In genomic region chr2:133726906-133727305, GRCh38 we compare ENCODE assay signal across 18 cellular contexts.
DNase-seq lines count a peak whose midpoint lies in the region; ATAC-seq and TF ChIP-seq lines count a peak whose summit lies in the region.
"Had no signal": no experiment of that assay in that cellular context is flagged by ENCODE, and none has a peak within 500 bp of the region (broad histone marks: within the 10 kb centered on the region; RNA-seq: fewer than 3 reads in every experiment).

No MANE protein-coding gene starts in this region.

- no peaks in the 10 kb centered on the region for H3K79me2 ChIP-seq in mesendoderm (ENCODE audit: control insufficient read depth, insufficient read depth, low read length)

- H3K36me3 ChIP-seq in heart right ventricle: no peaks in the 10 kb centered on the region
- no peaks in the 10 kb centered on the region for H3K36me3 ChIP-seq in esophagus muscularis mucosa
- H3K36me3 ChIP-seq in muscle layer of duodenum (ENCODE audit: control insufficient read depth in 1 of 2, insufficient read depth in 2 of 2, low read length in 2 of 2): no peaks in the 10 kb centered on the region
- no peaks in the 10 kb centered on the region for H3K36me3 ChIP-seq in upper lobe of right lung
- no peaks in the 10 kb centered on the region for H3K36me3 ChIP-seq in mesendoderm (ENCODE audit: control insufficient read depth, insufficient read depth, low read length)
- H3K36me3 ChIP-seq: left lung had no signal

- H3K18ac ChIP-seq in mesendoderm (ENCODE audit: low read length): no peak overlapping the region

- no peak overlapping the region for H3K56ac ChIP-seq in mesendoderm (ENCODE audit: low read length)

- H3K4me3 Mint-ChIP-seq in activated naive CD4-positive, alpha-beta T cell treated with anti-CD3 and anti-CD28 coated beads, Interleukin-2, amount 10 ng/mL, durations not matched to agents 7 days and 5 days: no peak overlapping the region
- H3K4me3 Mint-ChIP-seq: activated naive CD4-positive, alpha-beta T cell treated with anti-CD3 and anti-CD28 coated beads, Interleukin-2, amount 50 U/mL, for 24 hours; IgD-negative memory B cell; nephron progenitor cell; type B pancreatic cell had no signal

- peaks cover 0 to 6% (median 0%) of the 10 kb centered on the region in 9 donors for H3K4me1 ChIP-seq in heart right ventricle
- H3K4me1 ChIP-seq in esophagus muscularis mucosa: peaks cover 0 to 7% (median under 1%) of the 10 kb centered on the region in 4 donors
- H3K4me1 ChIP-seq in muscle layer of duodenum (ENCODE audit: control insufficient read depth in 1 of 2, insufficient read depth in 2 of 2, low read length in 2 of 2): no peaks in the 10 kb centered on the region
- no peaks in the 10 kb centered on the region for H3K4me1 ChIP-seq in upper lobe of right lung
- no peaks in the 10 kb centered on the region for H3K4me1 ChIP-seq in mesendoderm (ENCODE audit: control insufficient read depth, low read depth, low read length)
- H3K4me1 ChIP-seq: left lung had no signal

- H2BK120ac ChIP-seq in mesendoderm (ENCODE audit: low read depth, low read length): no peak overlapping the region

- no peak overlapping the region for H2BK15ac ChIP-seq in mesendoderm (replicated peaks; ENCODE audit: low read depth)

- H2BK5ac ChIP-seq in mesendoderm (ENCODE audit: low read length): no peak overlapping the region

- no peak for TF ChIP-seq POLR2A in esophagus muscularis mucosa (IDR thresholded peaks at IDR 0.05; ENCODE audit: low read depth)

- H4K5ac ChIP-seq in mesendoderm (ENCODE audit: low read length): no peak overlapping the region

- H3K4me2 ChIP-seq in mesendoderm (ENCODE audit: low read length): no peak overlapping the region

- H3K4me3 ChIP-seq in heart right ventricle (peak overlapping the region in 6 of 10 donors; percentile 16 to 36 (median 29)), esophagus muscularis mucosa (peak overlapping the region; percentile 20 to 39 (median 30)), muscle layer of duodenum (ENCODE audit: low read depth in 1 of 2, low read length in 2 of 2) (peak overlapping the region; percentile 41 to 44), upper lobe of right lung (peak overlapping the region; percentile 12), mesendoderm (ENCODE audit: low read length) (no peak overlapping the region)
- H3K4me3 ChIP-seq: left lung had no signal

- no peak for DNase-seq in heart right ventricle
- DNase-seq in Right ventricle myocardium superior: no peak
- DNase-seq in esophagus muscularis mucosa (ENCODE audit: extremely low spot score): no peak
- no peak for DNase-seq in upper lobe of right lung
- DNase-seq in mesendoderm: no peak
- no peak for DNase-seq in activated naive CD4-positive, alpha-beta T cell treated with anti-CD3 and anti-CD28 coated beads, Interleukin-2, amount 10 ng/mL, durations not matched to agents 7 days and 5 days
- DNase-seq: activated CD4-positive, alpha-beta T cell treated with anti-CD3 and anti-CD28 coated beads for 4 hours; left lung; NCI-H2029; NCI-H510A; nephron progenitor cell; retina; T1000 had no signal

- CTCF ChIA-PET in activated naive CD4-positive, alpha-beta T cell treated with anti-CD3 and anti-CD28 coated beads, Interleukin-2, amount 10 ng/mL, durations not matched to agents 7 days and 5 days (lab: Charles Lee): no interaction called here

- no peak overlapping the region for H3K27ac Mint-ChIP-seq in activated naive CD4-positive, alpha-beta T cell treated with anti-CD3 and anti-CD28 coated beads, Interleukin-2, amount 10 ng/mL, durations not matched to agents 7 days and 5 days
- H3K27ac Mint-ChIP-seq: activated naive CD4-positive, alpha-beta T cell treated with anti-CD3 and anti-CD28 coated beads, Interleukin-2, amount 50 U/mL, for 24 hours; IgD-negative memory B cell; nephron progenitor cell; type B pancreatic cell had no signal

- H3K4ac ChIP-seq in mesendoderm (ENCODE audit: low read depth, low read length): no peak overlapping the region

- H3K27me3 ChIP-seq in heart right ventricle (no peaks in the 10 kb centered on the region), esophagus muscularis mucosa (no peaks in the 10 kb centered on the region), muscle layer of duodenum (ENCODE audit: low read depth, low read length) (no peaks in the 10 kb centered on the region), upper lobe of right lung (no peaks in the 10 kb centered on the region), mesendoderm (ENCODE audit: insufficient read depth, low read length, poor library complexity) (no peaks in the 10 kb centered on the region)
- H3K27me3 ChIP-seq: left lung had no signal

- TF ChIP-seq CTCF in heart right ventricle (IDR thresholded peaks at IDR 0.05) (no peak), esophagus muscularis mucosa (IDR thresholded peaks at IDR 0.05) (no peak), upper lobe of right lung (IDR thresholded peaks at IDR 0.05) (no peak)

- no peaks in the 10 kb centered on the region for H3K36me3 Mint-ChIP-seq in activated naive CD4-positive, alpha-beta T cell treated with anti-CD3 and anti-CD28 coated beads, Interleukin-2, amount 10 ng/mL, durations not matched to agents 7 days and 5 days
- H3K36me3 Mint-ChIP-seq: activated naive CD4-positive, alpha-beta T cell treated with anti-CD3 and anti-CD28 coated beads, Interleukin-2, amount 50 U/mL, for 24 hours; IgD-negative memory B cell; type B pancreatic cell had no signal

- no peak overlapping the region for H3K23ac ChIP-seq in mesendoderm (ENCODE audit: low read length)

- no peak for TF ChIP-seq EP300 in esophagus muscularis mucosa (IDR thresholded peaks at IDR 0.05)

- H3K9ac ChIP-seq in mesendoderm (ENCODE audit: low read length): no peak overlapping the region

- no peak overlapping the region for H3K27ac ChIP-seq in heart right ventricle
- no peak overlapping the region for H3K27ac ChIP-seq in esophagus muscularis mucosa (replicated peaks in 1 of 4)
- H3K27ac ChIP-seq in muscle layer of duodenum (ENCODE audit: low read length): no peak overlapping the region
- peak overlapping the region; percentile 44 for H3K27ac ChIP-seq in upper lobe of right lung
- no peak overlapping the region for H3K27ac ChIP-seq in mesendoderm (ENCODE audit: low read depth, low read length)
- H3K27ac ChIP-seq: left lung had no signal

- no peak overlapping the region for H4K8ac ChIP-seq in mesendoderm (ENCODE audit: low read depth, low read length)

- ATAC-seq in heart right ventricle (no peak), Right ventricle myocardium superior (ENCODE audit: poor library complexity) (no peak), upper lobe of right lung (no peak), GM21825 (IDR thresholded peaks at IDR 0.05; ENCODE audit: unreplicated experiment) (no peak)
- ATAC-seq: left lung had no signal

- 43 to 59% methylated on average over 4 of the region's 4 CpGs for WGBS in heart right ventricle, 2 donors
- 46% methylated on average over 4 of the region's 4 CpGs for WGBS in esophagus muscularis mucosa
- no CpG with 5 or more reads among the region's 4 CpGs for WGBS in mesendoderm (ENCODE audit: extremely low coverage, insufficient coverage, low lambda C conversion rate)

- no peak overlapping the region for H2AK5ac ChIP-seq in mesendoderm (ENCODE audit: low read length)

- H3K9me3 ChIP-seq in heart right ventricle (peaks cover 0 to under 1% (median 0%) of the 10 kb centered on the region in 11 donors), esophagus muscularis mucosa (no peaks in the 10 kb centered on the region), muscle layer of duodenum (ENCODE audit: control insufficient read depth in 1 of 2, low read length in 2 of 2) (no peaks in the 10 kb centered on the region), upper lobe of right lung (no peaks in the 10 kb centered on the region)
- H3K9me3 ChIP-seq: left lung had no signal

- H3K27me3 Mint-ChIP-seq in activated naive CD4-positive, alpha-beta T cell treated with anti-CD3 and anti-CD28 coated beads, Interleukin-2, amount 10 ng/mL, durations not matched to agents 7 days and 5 days: no peaks in the 10 kb centered on the region
- H3K27me3 Mint-ChIP-seq: activated naive CD4-positive, alpha-beta T cell treated with anti-CD3 and anti-CD28 coated beads, Interleukin-2, amount 50 U/mL, for 24 hours; IgD-negative memory B cell had no signal

- H3K9me3 Mint-ChIP-seq in activated naive CD4-positive, alpha-beta T cell treated with anti-CD3 and anti-CD28 coated beads, Interleukin-2, amount 10 ng/mL, durations not matched to agents 7 days and 5 days: peaks cover 2% of the 10 kb centered on the region
- H3K9me3 Mint-ChIP-seq: IgD-negative memory B cell, nephron progenitor cell, type B pancreatic cell had no signal

- intact Hi-C loops in heart right ventricle (cut with DNase I): no loop called here
- intact Hi-C loops in Right ventricle myocardium superior (cut with DNase I): no loop called here
- intact Hi-C loops in esophagus muscularis mucosa (cut with DNase I): no loop called here
- intact Hi-C loops in upper lobe of right lung (cut with DNase I): no loop called here

- H3K79me1 ChIP-seq in mesendoderm (ENCODE audit: low read length): no peaks in the 10 kb centered on the region

- H3K4me1 Mint-ChIP-seq in activated naive CD4-positive, alpha-beta T cell treated with anti-CD3 and anti-CD28 coated beads, Interleukin-2, amount 10 ng/mL, durations not matched to agents 7 days and 5 days: no peaks in the 10 kb centered on the region
- H3K4me1 Mint-ChIP-seq: activated naive CD4-positive, alpha-beta T cell treated with anti-CD3 and anti-CD28 coated beads, Interleukin-2, amount 50 U/mL, for 24 hours; nephron progenitor cell had no signal
